Comparison of ENCODE assay signal across 8 cellular contexts in the genomic region with DNA sequence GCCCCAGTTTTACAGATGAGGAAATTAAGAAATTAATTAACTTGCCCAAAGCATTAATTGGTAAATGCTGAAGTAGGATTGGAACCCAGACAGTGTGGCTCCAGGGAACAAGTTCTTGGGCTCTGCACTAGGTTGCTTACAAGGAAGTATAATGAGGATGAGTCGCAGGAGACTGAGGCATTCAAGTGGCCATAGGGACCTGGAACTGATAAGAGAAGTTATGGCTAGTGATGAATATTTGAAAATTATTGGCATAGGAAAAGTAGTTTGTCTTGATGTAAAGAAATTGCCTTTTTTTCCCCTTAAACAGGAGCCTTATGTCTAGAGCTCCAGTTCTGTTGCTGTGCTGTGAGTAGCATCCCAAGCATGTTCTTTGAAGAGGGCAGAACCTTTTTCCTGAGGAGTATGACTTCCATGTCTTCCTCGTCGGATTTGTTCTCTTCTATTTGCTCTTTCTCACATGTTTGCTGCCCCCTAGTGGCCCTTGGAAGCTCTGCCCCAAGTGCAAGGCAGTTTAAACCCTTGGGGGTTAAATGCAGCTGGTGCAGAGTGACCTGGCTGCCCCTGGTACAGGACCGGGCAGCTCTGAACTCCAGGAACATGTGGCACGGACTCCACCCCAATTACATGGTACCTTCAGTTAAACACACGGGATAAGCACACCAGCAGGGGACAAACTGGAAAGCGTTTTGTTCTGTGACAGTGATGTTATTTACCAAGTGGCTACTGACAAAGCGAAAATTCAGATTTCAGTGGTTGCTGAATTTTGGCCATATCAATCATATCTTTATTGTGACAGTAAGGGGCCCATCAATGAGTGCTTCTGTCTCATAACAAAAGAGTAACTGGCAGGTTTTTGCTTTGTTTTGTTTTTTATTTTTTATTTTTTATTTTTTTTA.
A peak's percentile ranks its signal among the peaks of the same experiment; 100 is the strongest.
DNase-seq lines count a peak whose midpoint lies in the region.

No MANE protein-coding gene starts in this region.

- no peak overlapping the region for H3K4me3 ChIP-seq in skeletal muscle cell (ENCODE audit: low read depth, low read length)

- peak; percentile 93 for DNase-seq in ELF-1 (ENCODE audit: low read depth, low spot score)
- peak; percentile 78 for DNase-seq in HCEC 1CT
- peak; percentile 60 to 88 (median 76) for DNase-seq in NCI-H1417 (lab: John Stamatoyannopoulos, UW)
- peak in 4 of 5 experiments; percentile 26 to 62 (median 42) for DNase-seq in T-helper 2 cell
- peak in 37 of 56 donors; percentile 3 to 77 (median 25) for DNase-seq in amygdala (lab: John Stamatoyannopoulos, UW)
- DNase-seq in hepatic stellate cell (ENCODE audit: low spot score) = peak; percentile 44
- peak; percentile 53 for DNase-seq in skeletal muscle cell (ENCODE audit: low read depth)
- DNase-seq in OCI-M2 (lab: John Stamatoyannopoulos, UW; ENCODE audit: unreplicated experiment) = no peak
